Comparison of ENCODE assay signal across 23 cellular contexts in the genomic region with DNA sequence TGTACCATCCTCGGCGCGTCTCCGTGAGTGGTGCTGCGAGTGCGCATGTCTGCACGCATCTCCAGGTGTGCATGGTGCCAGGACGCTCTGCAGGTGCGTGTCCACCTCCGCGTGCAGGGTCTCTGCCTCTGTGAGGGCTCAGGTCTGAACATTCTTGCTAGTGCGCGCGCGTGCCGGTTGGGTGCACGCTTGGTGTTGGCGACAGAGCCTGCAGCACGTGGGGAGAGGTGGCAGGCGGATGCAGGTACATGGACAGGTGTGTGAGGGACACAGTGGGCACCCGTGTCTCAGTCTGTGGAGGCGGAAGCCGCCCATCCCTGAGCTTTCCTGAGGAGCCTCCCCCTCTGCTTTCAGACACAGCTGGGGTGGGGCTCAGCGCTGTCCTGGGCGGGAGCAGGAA. TPM values are rescaled to one million over a fixed set of nuclear protein-coding genes. Genes with fewer than 3 reads are reported as not detected.
"Had no signal": no experiment of that assay in that cellular context is flagged by ENCODE, and none has a peak within 500 bp of the region (broad histone marks: within the 10 kb centered on the region; RNA-seq: fewer than 3 reads in every experiment).

No MANE protein-coding gene starts in this region.

- DNase-seq: colonic mucosa; dermis blood vessel endothelial cell; gastrocnemius medialis; heart right ventricle; hypothalamus; kidney glomerular epithelial cell; natural killer cell; nucleus accumbens; ovary; sigmoid colon; stimulated activated CD4-positive, alpha-beta T cell treated with anti-CD3 and anti-CD28 coated beads, Interleukin-2, amount 100 ng/mL, for 48 hours; stimulated activated naive CD4-positive, alpha-beta T cell treated with Interleukin-2 at 50 U/mL for 16 hours; thyroid gland had no signal

- H3K9me3 ChIP-seq: colonic mucosa, gastrocnemius medialis, ovary, right atrium auricular region, sigmoid colon, thyroid gland, vagina had no signal

- H3K36me3 ChIP-seq: colonic mucosa, gastrocnemius medialis, heart right ventricle, ovary, right atrium auricular region, sigmoid colon, thyroid gland, vagina had no signal

- H3K27ac ChIP-seq: colonic mucosa, gastrocnemius medialis, heart right ventricle, ovary, right atrium auricular region, sigmoid colon, skin epidermis, thyroid gland, vagina had no signal

- H3K27me3 ChIP-seq: gastrocnemius medialis, ovary, right atrium auricular region, thyroid gland, vagina had no signal

- H3K4me1 ChIP-seq: colonic mucosa, gastrocnemius medialis, heart right ventricle, right atrium auricular region, sigmoid colon, thyroid gland, vagina had no signal

- ATAC-seq: gastrocnemius medialis, heart right ventricle, left lobe of liver, natural killer cell had no signal

- H3K4me3 ChIP-seq: colonic mucosa, gastrocnemius medialis, heart right ventricle, ovary, right atrium auricular region, sigmoid colon, thyroid gland, vagina had no signal

RNA-seq across cellular contexts. Expression of a gene that starts 4.9 kb away (rescaled TPM):
- total RNA-seq: colonic mucosa, dermis blood vessel endothelial cell, fibroblast of villous mesenchyme, gastrocnemius medialis, heart right ventricle, left lobe of liver, lower leg skin, mucosa of gallbladder, myocyte, natural killer cell, neural crest cell, ovary, posterior vena cava, right atrium auricular region, sigmoid colon, thyroid gland, vagina had no signal

RNA-seq across cellular contexts. Expression of a gene that starts 14.8 kb away (rescaled TPM):
- total RNA-seq: colonic mucosa, dermis blood vessel endothelial cell, fibroblast of villous mesenchyme, gastrocnemius medialis, heart right ventricle, left lobe of liver, lower leg skin, mucosa of gallbladder, myocyte, natural killer cell, neural crest cell, ovary, posterior vena cava, right atrium auricular region, sigmoid colon, thyroid gland, vagina had no signal

RNA-seq across cellular contexts. Expression of a gene that starts 50.1 kb away (rescaled TPM):
- total RNA-seq: dermis blood vessel endothelial cell, fibroblast of villous mesenchyme, myocyte, neural crest cell had no signal
